8 cellular contexts compared by ENCODE assay signal in genomic region chr6:142867988-142868818, GRCh38.
DNase-seq lines count a peak whose midpoint lies in the region; ATAC-seq and TF ChIP-seq lines count a peak whose summit lies in the region.

No MANE protein-coding gene starts in this region.

- no peak overlapping the region for H3K4me3 ChIP-seq in lower lobe of right lung

- no peak overlapping the region for H3K27ac ChIP-seq in lower lobe of right lung

- H3K27me3 ChIP-seq in lower lobe of right lung (ENCODE audit: low read depth) = no peaks in the 10 kb centered on the region

- peaks cover 49% of the 10 kb centered on the region for H3K4me1 ChIP-seq in lower lobe of right lung

- H3K9me3 Mint-ChIP-seq in activated naive CD8-positive, alpha-beta T cell treated with anti-CD3 and anti-CD28 coated beads for 36 hours = peaks cover 1% of the 10 kb centered on the region

- DNase-seq in GF-D8 (lab: John Stamatoyannopoulos, UW) = peak; percentile 38
- no peak for DNase-seq in activated naive CD8-positive, alpha-beta T cell treated with anti-CD3 and anti-CD28 coated beads for 36 hours
- DNase-seq in lower lobe of right lung = no peak
- no peak for DNase-seq in posterior cingulate gyrus
- DNase-seq in NCI-H146 (lab: John Stamatoyannopoulos, UW) = no peak
- no peak for DNase-seq in superior temporal gyrus (ENCODE audit: extremely low spot score)

- intact Hi-C loops in lower lobe of right lung (cut with DNase I) = no loop called here
- intact Hi-C loops in posterior cingulate gyrus (cut with DNase I) = no loop called here

- H3K27ac Mint-ChIP-seq in activated naive CD8-positive, alpha-beta T cell treated with anti-CD3 and anti-CD28 coated beads for 36 hours = peak overlapping the region; percentile 82

- no peak for TF ChIP-seq CTCF in lower lobe of right lung (IDR thresholded peaks at IDR 0.05)

- no peaks in the 10 kb centered on the region for H3K27me3 Mint-ChIP-seq in activated naive CD8-positive, alpha-beta T cell treated with anti-CD3 and anti-CD28 coated beads for 36 hours

- peaks cover 50% of the 10 kb centered on the region for H3K36me3 Mint-ChIP-seq in activated naive CD8-positive, alpha-beta T cell treated with anti-CD3 and anti-CD28 coated beads for 36 hours

- no peaks in the 10 kb centered on the region for H3K9me3 ChIP-seq in lower lobe of right lung

- H3K36me3 ChIP-seq in lower lobe of right lung = no peaks in the 10 kb centered on the region

- H3K4me1 Mint-ChIP-seq in activated naive CD8-positive, alpha-beta T cell treated with anti-CD3 and anti-CD28 coated beads for 36 hours = peaks cover 82% of the 10 kb centered on the region

- peak; percentile 57 for ATAC-seq in HG03159 (IDR thresholded peaks at IDR 0.05; ENCODE audit: unreplicated experiment)
- ATAC-seq in lower lobe of right lung = peak; percentile 86 to 88
- ATAC-seq in GM21367 (IDR thresholded peaks at IDR 0.05; ENCODE audit: unreplicated experiment) = no peak

- peak overlapping the region; percentile 62 for H3K4me3 Mint-ChIP-seq in activated naive CD8-positive, alpha-beta T cell treated with anti-CD3 and anti-CD28 coated beads for 36 hours
